ENCODE assay signal across 30 cellular contexts in genomic region chrX:1417921-1418875, GRCh38. TPM values are rescaled to one million over a fixed set of nuclear protein-coding genes. Genes with fewer than 3 reads are reported as not detected.
DNase-seq lines count a peak whose midpoint lies in the region; ATAC-seq, FAIRE-seq and TF ChIP-seq lines count a peak whose summit lies in the region.
"Had no signal": no experiment of that assay in that cellular context is flagged by ENCODE, and none has a peak within 500 bp of the region (broad histone marks: within the 10 kb centered on the region; RNA-seq: fewer than 3 reads in every experiment).

No MANE protein-coding gene starts in this region.

- H3K27ac ChIP-seq in Karpas-422 (ENCODE audit: low read length) = no peak overlapping the region
- H3K27ac ChIP-seq: neutrophil, psoas muscle, skin epidermis had no signal

- H3K9ac ChIP-seq in Karpas-422 (ENCODE audit: low read length) = no peak overlapping the region

- H3K4me3 Mint-ChIP-seq in neural crest cell = peak overlapping the region; percentile 34
- H3K4me3 Mint-ChIP-seq: CD4-positive, alpha-beta memory T cell; H9; IgD-negative memory B cell had no signal

- no peaks in the 10 kb centered on the region for H3K4me1 ChIP-seq in Karpas-422 (ENCODE audit: low read length)
- H3K4me1 ChIP-seq: psoas muscle had no signal

- TF ChIP-seq POLR2A in GM12891 (IDR thresholded peaks at IDR 0.05; ENCODE audit: low read depth, low read length) (no peak; the same call in none of the 2 replicates), Raji (IDR thresholded peaks at IDR 0.05; ENCODE audit: insufficient read depth, low read depth, low read length) (peak; percentile 33; the same call in 1 of the 2 replicates)

- H3K9me3 ChIP-seq in Karpas-422 (ENCODE audit: low read length) = peaks cover 4% of the 10 kb centered on the region

- peaks cover 4% of the 10 kb centered on the region for H3K9me3 Mint-ChIP-seq in neural crest cell

- FAIRE-seq in GM12891 (lab: Jason Lieb, UNC) = peak; percentile 74
- FAIRE-seq: islet of Langerhans had no signal

- no peak overlapping the region for H3K27ac Mint-ChIP-seq in neural crest cell (ENCODE audit: unreplicated experiment)
- H3K27ac Mint-ChIP-seq: CD4-positive, alpha-beta memory T cell; H9 had no signal

- no peak overlapping the region for H3K4me3 ChIP-seq in Karpas-422 (ENCODE audit: low read length)
- H3K4me3 ChIP-seq: psoas muscle, skin epidermis had no signal

- no peak for TF ChIP-seq CTCF in neural crest cell (conservative IDR thresholded peaks at IDR 0.05)

- H3K79me2 ChIP-seq in Karpas-422 (ENCODE audit: low read length) = no peaks in the 10 kb centered on the region

- H2AFZ ChIP-seq in Karpas-422 (ENCODE audit: low read length) = no peak overlapping the region

- peaks cover 61% of the 10 kb centered on the region for H3K36me3 ChIP-seq in Karpas-422 (ENCODE audit: insufficient read depth, low read length)

- no peaks in the 10 kb centered on the region for H3K27me3 ChIP-seq in Karpas-422 (ENCODE audit: low read length)
- H3K27me3 ChIP-seq: neutrophil had no signal

- H3K9me2 ChIP-seq in Karpas-422 (replicated peaks; ENCODE audit: insufficient read depth, low read length) = no peaks in the 10 kb centered on the region

- peaks cover 13% of the 10 kb centered on the region for H3K27me3 Mint-ChIP-seq in neural crest cell (ENCODE audit: low read depth)
- H3K27me3 Mint-ChIP-seq: CD4-positive, alpha-beta memory T cell; IgD-negative memory B cell had no signal

- peak; percentile 25 for DNase-seq in activated CD4-positive, CD25-positive, alpha-beta regulatory T cell treated with anti-CD3 and anti-CD28 coated beads, Interleukin-2, amount 50 U/mL, for 72 hours
- no peak for DNase-seq in activated CD4-positive, CD25-positive, alpha-beta regulatory T cell (lab: John Stamatoyannopoulos, UW)
- no peak for DNase-seq in GM12891 (ENCODE audit: insufficient read length, low spot score)
- DNase-seq in neural crest cell (ENCODE audit: low read depth, low spot score) = no peak
- DNase-seq in Karpas-422 = no peak
- DNase-seq in NCI-H187 treated with DMSO at 0.1 percent for 48 hours (lab: John Stamatoyannopoulos, UW) = no peak
- DNase-seq: 8988T; activated CD4-positive, alpha-beta T cell treated with anti-CD3 and anti-CD28 coated beads, Interleukin-2, amount 50 U/mL, for 48 hours; activated naive CD4-positive, alpha-beta T cell treated with Interleukin-2 at 50 U/mL for 16 hours; amygdala; CD4-positive, alpha-beta memory T cell; DMS153; GDM1; H9; mammary epithelial cell; NCI-H1105 treated with DMSO at 0.1 percent for 48 hours; NCI-H2081; NCI-H774; psoas muscle; stimulated activated CD4-positive, alpha-beta T cell treated with anti-CD3 and anti-CD28 coated beads, Interleukin-2, amount 100 ng/mL, for 24 hours; substantia nigra; T-helper 9 cell; WERI-Rb-1 had no signal

- no peaks in the 10 kb centered on the region; the same call in 1 of the 2 replicates for H4K20me1 ChIP-seq in Karpas-422 (ENCODE audit: insufficient read depth, low read depth, low read length)

- H3K36me3 Mint-ChIP-seq in neural crest cell (ENCODE audit: low read depth) = peaks cover 40% of the 10 kb centered on the region

- H3K4me1 Mint-ChIP-seq in neural crest cell = peaks cover 7% of the 10 kb centered on the region

- ATAC-seq in HG02938 (IDR thresholded peaks at IDR 0.05; ENCODE audit: unreplicated experiment) = no peak
- ATAC-seq: Right ventricle myocardium inferior had no signal

- no peak overlapping the region for H3K4me2 ChIP-seq in Karpas-422 (ENCODE audit: low read depth, low read length, poor library complexity, severe bottlenecking)

TF ChIP-seq in GM12891, 5 proteins besides CTCF, POLR2A, EP300 and RAD21:
- TF ChIP-seq TAF1 (IDR thresholded peaks at IDR 0.05; ENCODE audit: low read depth, low read length) = no peak
- no peak for TF ChIP-seq SPI1 (IDR thresholded peaks at IDR 0.05; ENCODE audit: low read depth, low read length)
- TF ChIP-seq PAX5 (IDR thresholded peaks at IDR 0.05; ENCODE audit: insufficient read depth, low read length, severe bottlenecking) = no peak
- no peak; the same call in 1 of the 2 replicates for TF ChIP-seq POU2F2 (IDR thresholded peaks at IDR 0.05; ENCODE audit: low read depth, low read length)
- TF ChIP-seq POLR2AphosphoS5 (IDR thresholded peaks at IDR 0.05; ENCODE audit: low read depth, low read length) = no peak
TF ChIP-seq in GM12891: peak in this region for 0.

RNA-seq across cellular contexts. Expression of gene SLC25A6, which starts 26.3 kb away (rescaled TPM):
- polyA plus RNA-seq in GM12891 (2012; ENCODE audit: low read depth, missing spikeins) = 741 TPM
- total RNA-seq in neural crest cell = 507 and 510 TPM in 2 replicates
- total RNA-seq in Karpas-422 (2014; rRNA removed; shearing (Covaris generic); ENCODE audit: low replicate concordance) = 209 and 367 TPM in 2 replicates

RNA-seq across cellular contexts. Expression of gene ASMTL, which starts 34.5 kb away (rescaled TPM):
- 59.7 TPM for polyA plus RNA-seq in GM12891 (2012; ENCODE audit: low read depth, missing spikeins)
- total RNA-seq in neural crest cell = 37.4 and 38.9 TPM in 2 replicates
- total RNA-seq in Karpas-422 (2014; rRNA removed; shearing (Covaris generic); ENCODE audit: low replicate concordance) = 18.4 and 51.0 TPM in 2 replicates
